Comparison of ENCODE assay signal across 16 cellular contexts in the genomic region with DNA sequence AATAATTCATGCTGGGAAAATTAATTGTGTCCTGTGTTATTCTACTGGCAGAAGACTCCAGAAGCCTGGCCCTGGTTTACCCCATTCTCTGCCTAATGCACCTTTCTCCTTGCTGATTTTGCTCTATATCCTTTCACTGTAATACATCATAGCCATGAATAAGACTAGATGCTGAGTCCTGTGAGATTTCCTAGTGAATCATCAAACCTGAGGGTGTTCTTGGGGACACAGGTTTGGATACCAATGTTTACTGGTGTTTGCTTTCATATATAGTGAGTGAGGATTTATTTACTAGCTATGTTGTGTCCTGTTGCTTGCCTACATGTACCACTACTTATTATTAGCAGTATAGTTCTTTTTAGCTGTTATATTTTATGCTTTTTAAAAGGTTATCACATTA. TPM values are rescaled to one million over a fixed set of nuclear protein-coding genes. Genes with fewer than 3 reads are reported as not detected.
DNase-seq lines count a peak whose midpoint lies in the region; ATAC-seq, FAIRE-seq and TF ChIP-seq lines count a peak whose summit lies in the region.
"Had no signal": no experiment of that assay in that cellular context is flagged by ENCODE, and none has a peak within 500 bp of the region (broad histone marks: within the 10 kb centered on the region; RNA-seq: fewer than 3 reads in every experiment).

No MANE protein-coding gene starts in this region.

- H3K9me1 ChIP-seq in keratinocyte (ENCODE audit: control insufficient read depth, extremely low read depth, insufficient read depth, low read length), result no peaks in the 10 kb centered on the region

- H2AFZ ChIP-seq in keratinocyte (ENCODE audit: control insufficient read depth, low read length), result no peak overlapping the region

- no peak overlapping the region for H3K9ac ChIP-seq in keratinocyte (ENCODE audit: control insufficient read depth, extremely low read depth, insufficient read depth, low read length)

- H3K9me3 Mint-ChIP-seq in CD4-positive, alpha-beta T cell, result no peaks in the 10 kb centered on the region
- H3K9me3 Mint-ChIP-seq in HFFc6 (peaks cover 25% of the 10 kb centered on the region), brain (peaks cover 0 to 20% (median 11%) of the 10 kb centered on the region in 5 experiments), osteocyte (ENCODE audit: unreplicated experiment) (no peaks in the 10 kb centered on the region)

- H3K27me3 ChIP-seq in CD4-positive, alpha-beta T cell (ENCODE audit: control insufficient read depth, insufficient read depth, low read length), result no peaks in the 10 kb centered on the region
- H3K27me3 ChIP-seq in keratinocyte (ENCODE audit: control insufficient read depth, extremely low read depth, insufficient read depth, low read length), result no peaks in the 10 kb centered on the region
- H3K27me3 ChIP-seq: BLaER1 treated with 17β-estradiol and CSF1 and Interleukin-3, amounts not matched to agents 10 nM and 100 nM had no signal

- no peak overlapping the region for H3K4me2 ChIP-seq in keratinocyte (ENCODE audit: control insufficient read depth, extremely low read depth, insufficient read depth, low read depth, low read length)
- H3K4me2 ChIP-seq: BLaER1 treated with 17β-estradiol and CSF1 and Interleukin-3, amounts not matched to agents 10 nM and 100 nM; SK-N-SH had no signal

- H3K4me3 ChIP-seq in keratinocyte (ENCODE audit: control insufficient read depth in 2 of 3, extremely low read depth in 1 of 3, insufficient read depth in 2 of 3, low read depth in 1 of 3, low read length in 3 of 3), result no peak overlapping the region
- H3K4me3 ChIP-seq: BLaER1 treated with 17β-estradiol and CSF1 and Interleukin-3, amounts not matched to agents 10 nM and 100 nM had no signal

- peaks cover 5 to 19% of the 10 kb centered on the region in 2 experiments for H3K36me3 ChIP-seq in keratinocyte (ENCODE audit: control insufficient read depth in 2 of 2, extremely low read depth in 1 of 2, insufficient read depth in 2 of 2, low read length in 2 of 2)

- dilution Hi-C loops in keratinocyte (cut with MboI; ENCODE audit: extremely low pct_ligation_motif_present, low sequenced_read_pairs), result no loop called here

- peaks cover 33% of the 10 kb centered on the region for H3K4me1 ChIP-seq in keratinocyte (ENCODE audit: control insufficient read depth, extremely low read depth, insufficient read depth, low read length)

- H3K4me1 Mint-ChIP-seq in CD4-positive, alpha-beta T cell (ENCODE audit: low read depth), result peaks cover 37% of the 10 kb centered on the region
- H3K4me1 Mint-ChIP-seq in HFFc6 (ENCODE audit: low read depth) (peaks cover 79% of the 10 kb centered on the region), brain (peaks cover 37% of the 10 kb centered on the region), osteocyte (ENCODE audit: unreplicated experiment) (peaks cover 38% of the 10 kb centered on the region)

- no peak overlapping the region for H3K4me3 Mint-ChIP-seq in CD4-positive, alpha-beta T cell
- H3K4me3 Mint-ChIP-seq in HFFc6 (no peak overlapping the region), brain (no peak overlapping the region), osteocyte (ENCODE audit: unreplicated experiment) (no peak overlapping the region)
- H3K4me3 Mint-ChIP-seq: H9 had no signal

- no peaks in the 10 kb centered on the region for H4K20me1 ChIP-seq in keratinocyte (ENCODE audit: control insufficient read depth, extremely low read depth, insufficient read depth, low read length)

- no peaks in the 10 kb centered on the region for H3K27me3 Mint-ChIP-seq in CD4-positive, alpha-beta T cell
- peaks cover 2% of the 10 kb centered on the region for H3K27me3 Mint-ChIP-seq in HFFc6 (ENCODE audit: insufficient read depth)
- no peaks in the 10 kb centered on the region for H3K27me3 Mint-ChIP-seq in brain
- H3K27me3 Mint-ChIP-seq in osteocyte (ENCODE audit: unreplicated experiment), result no peaks in the 10 kb centered on the region

- intact Hi-C loops in CD4-positive, alpha-beta T cell (cut with DNase I, micrococcal nuclease), result loop anchor here in 1 of 2 experiments (2.0 kb wide), 1 partner anchor 15 kb away; no protein-coding TSS in a partner anchor

- TF ChIP-seq CTCF in CD4-positive, alpha-beta T cell (IDR thresholded peaks at IDR 0.05), result no peak
- TF ChIP-seq CTCF in HFFc6 (IDR thresholded peaks at IDR 0.05) (no peak), brain (conservative IDR thresholded peaks at IDR 0.05) (no peak), keratinocyte (optimal IDR thresholded peaks at IDR 0.05 in 1 of 3, IDR thresholded peaks at IDR 0.05 in 1 of 3, conservative IDR thresholded peaks at IDR 0.05 in 1 of 3; ENCODE audit: extremely low read depth in 1 of 3, insufficient read depth in 2 of 3, low read length in 3 of 3) (no peak), osteocyte (IDR thresholded peaks at IDR 0.05) (no peak)

- POLR2A ChIA-PET in CD4-positive, alpha-beta T cell (lab: Charles Lee), result interaction anchor here (0.8 to 1.2 kb wide), 3 partner anchors 9 to 19 kb away, joined by 3 read pairs; partner anchors contain the start of genes SSB and UBR3

- FAIRE-seq in keratinocyte (lab: Jason Lieb, UNC), result no peak

- H3K36me3 Mint-ChIP-seq in CD4-positive, alpha-beta T cell (ENCODE audit: low read depth), result peaks cover 92% of the 10 kb centered on the region
- H3K36me3 Mint-ChIP-seq in HFFc6 (ENCODE audit: low read depth) (peaks cover 57% of the 10 kb centered on the region), brain (peaks cover 70% of the 10 kb centered on the region), osteocyte (ENCODE audit: unreplicated experiment) (peaks cover 52% of the 10 kb centered on the region)

- peaks cover 42% of the 10 kb centered on the region for H3K79me2 ChIP-seq in keratinocyte (ENCODE audit: control insufficient read depth, insufficient read depth, low read length)

- CTCF ChIA-PET in CD4-positive, alpha-beta T cell (lab: Charles Lee), result no interaction called here

- peak overlapping the region; percentile 37 for H3K27ac Mint-ChIP-seq in CD4-positive, alpha-beta T cell
- H3K27ac Mint-ChIP-seq in HFFc6 (peak overlapping the region; percentile 69), brain (peak overlapping the region in 3 of 5 experiments; percentile 3 to 51 (median 9)), osteocyte (ENCODE audit: unreplicated experiment) (no peak overlapping the region)
- H3K27ac Mint-ChIP-seq: H9 had no signal

- no peaks in the 10 kb centered on the region for H3K9me3 ChIP-seq in CD4-positive, alpha-beta T cell (ENCODE audit: control insufficient read depth, low read length)
- H3K9me3 ChIP-seq in keratinocyte (ENCODE audit: control insufficient read depth, low read depth, low read length), result no peaks in the 10 kb centered on the region

- no peak for DNase-seq in CD4-positive, alpha-beta T cell
- DNase-seq in HFFc6 (no peak), keratinocyte (ENCODE audit: low read depth, low spot score) (no peak), osteocyte (ENCODE audit: extremely low spot score, unreplicated experiment) (no peak), SIG-M5 (lab: John Stamatoyannopoulos, UW) (no peak)
- DNase-seq: DMS153, H9, Kasumi-1, MV-4-11, SK-N-SH, T-helper 1 cell had no signal

- ATAC-seq in CD4-positive, alpha-beta T cell (ENCODE audit: poor library complexity), result no peak
- no peak for ATAC-seq in GM21825 (IDR thresholded peaks at IDR 0.05; ENCODE audit: unreplicated experiment)
- no peak for ATAC-seq in HG03378 (IDR thresholded peaks at IDR 0.05; ENCODE audit: unreplicated experiment)

- no peak overlapping the region for H3K27ac ChIP-seq in CD4-positive, alpha-beta T cell (ENCODE audit: low read depth, low read length)
- peak overlapping the region; percentile 10 for H3K27ac ChIP-seq in keratinocyte (ENCODE audit: control insufficient read depth, insufficient read depth, low read length)
- H3K27ac ChIP-seq: BLaER1 treated with 17β-estradiol and CSF1 and Interleukin-3, amounts not matched to agents 10 nM and 100 nM; RWPE1 had no signal

RNA-seq across cellular contexts. Expression of gene METTL5, which starts 6.5 kb away (rescaled TPM):
- 10 to 100 TPM; 13.2 to 16.0 TPM for total RNA-seq in CD4-positive, alpha-beta T cell
- total RNA-seq in HFFc6 (2021; fragmentation: NEBNext Ultra II Directional; extraction: Animal tissue kit (Norgen Biotek cat#: 25700)), result 10 to 100 TPM; 56.8 to 77.7 (median 65.7) TPM
- 35.3 TPM for polyA plus RNA-seq in brain (ENCODE audit: insufficient read depth, low read depth, low replicate concordance)
- 63.7 to 119 TPM (median 69.4 TPM) in 3 replicates for polyA plus RNA-seq in keratinocyte
- 127 TPM for polyA plus RNA-seq in keratinocyte (2011; ENCODE audit: low read depth)
- polyA plus RNA-seq in keratinocyte (2011; cell fraction: cytosol; rRNA removed), result 62.3 and 96.8 TPM in 2 replicates
- polyA plus RNA-seq in keratinocyte (2011; cell fraction: nucleus; rRNA removed), result 19.0 and 25.9 TPM in 2 replicates
- polyA plus RNA-seq in keratinocyte (2012; ENCODE audit: low replicate concordance), result 86.7 and 106 TPM in 2 replicates
- 10.1 to 20.4 TPM (median 10.4 TPM) in 3 replicates for polyA minus RNA-seq in keratinocyte
- 31.8 TPM for polyA minus RNA-seq in keratinocyte (2011; cell fraction: cytosol; rRNA and poly(A)+ RNA removed)
- 4.5 and 7.4 TPM in 2 replicates for polyA minus RNA-seq in keratinocyte (2011; cell fraction: nucleus; rRNA and poly(A)+ RNA removed)
- total RNA-seq in osteocyte, result 37.6 and 42.8 TPM in 2 replicates

RNA-seq across cellular contexts. Expression of gene UBR3, which starts 9.0 kb away (rescaled TPM):
- total RNA-seq in CD4-positive, alpha-beta T cell, result 10 to 100 TPM; 32.1 to 35.2 TPM
- 10 to 100 TPM; 30.1 to 46.3 (median 40.5) TPM for total RNA-seq in HFFc6 (2021; fragmentation: NEBNext Ultra II Directional; extraction: Animal tissue kit (Norgen Biotek cat#: 25700))
- polyA plus RNA-seq in brain (ENCODE audit: insufficient read depth, low read depth, low replicate concordance), result 9.7 TPM
- 9.5 to 14.7 TPM (median 11.1 TPM) in 3 replicates for polyA plus RNA-seq in keratinocyte
- polyA plus RNA-seq in keratinocyte (2011; ENCODE audit: low read depth), result 75.1 TPM
- polyA plus RNA-seq in keratinocyte (2011; cell fraction: cytosol; rRNA removed), result 3.9 and 8.9 TPM in 2 replicates
- polyA plus RNA-seq in keratinocyte (2011; cell fraction: nucleus; rRNA removed), result 17.1 and 23.4 TPM in 2 replicates
- polyA plus RNA-seq in keratinocyte (2012; ENCODE audit: low replicate concordance), result 9.5 and 10.9 TPM in 2 replicates
- polyA minus RNA-seq in keratinocyte, result 5.5 to 39.2 TPM (median 20.5 TPM) in 3 replicates
- polyA minus RNA-seq in keratinocyte (2011; cell fraction: cytosol; rRNA and poly(A)+ RNA removed), result 11.5 TPM
- polyA minus RNA-seq in keratinocyte (2011; cell fraction: nucleus; rRNA and poly(A)+ RNA removed), result 44.3 and 71.9 TPM in 2 replicates
- 34.5 and 38.0 TPM in 2 replicates for total RNA-seq in osteocyte

RNA-seq across cellular contexts. Expression of gene SSB, which starts 19.6 kb away (rescaled TPM):
- 100 to 1,000 TPM; 174 to 181 TPM for total RNA-seq in CD4-positive, alpha-beta T cell
- 100 to 1,000 TPM; 141 to 176 (median 160) TPM for total RNA-seq in HFFc6 (2021; fragmentation: NEBNext Ultra II Directional; extraction: Animal tissue kit (Norgen Biotek cat#: 25700))
- polyA plus RNA-seq in brain (ENCODE audit: insufficient read depth, low read depth, low replicate concordance), result 35.1 TPM
- 74.1 to 149 TPM (median 97.4 TPM) in 3 replicates for polyA plus RNA-seq in keratinocyte
- polyA plus RNA-seq in keratinocyte (2011; ENCODE audit: low read depth), result 212 TPM
- 59.7 and 73.4 TPM in 2 replicates for polyA plus RNA-seq in keratinocyte (2011; cell fraction: cytosol; rRNA removed)
- polyA plus RNA-seq in keratinocyte (2011; cell fraction: nucleus; rRNA removed), result 46.3 and 107 TPM in 2 replicates
- 78.9 and 121 TPM in 2 replicates for polyA plus RNA-seq in keratinocyte (2012; ENCODE audit: low replicate concordance)
- polyA minus RNA-seq in keratinocyte, result 3.0 to 28.5 TPM (median 9.5 TPM) in 3 replicates
- polyA minus RNA-seq in keratinocyte (2011; cell fraction: cytosol; rRNA and poly(A)+ RNA removed), result 21.9 TPM
- polyA minus RNA-seq in keratinocyte (2011; cell fraction: nucleus; rRNA and poly(A)+ RNA removed), result 25.4 and 48.1 TPM in 2 replicates
- 103 and 111 TPM in 2 replicates for total RNA-seq in osteocyte
